In genomic region chr2:217960351-217960750, GRCh38 we compare ENCODE assay signal across 1 cellular context.
TF ChIP-seq lines count a peak whose summit lies in the region.

No MANE protein-coding gene starts in this region.

TF ChIP-seq in IMR-90, 13 proteins besides CTCF, POLR2A, EP300 and RAD21:
- no peak for TF ChIP-seq USF2 (IDR thresholded peaks at IDR 0.05; ENCODE audit: low read depth, low read length)
- TF ChIP-seq MXI1 (IDR thresholded peaks at IDR 0.05; ENCODE audit: borderline replicate concordance, low read depth, low read length) = no peak
- no peak for TF ChIP-seq CHD1 (IDR thresholded peaks at IDR 0.05; ENCODE audit: low read depth, low read length)
- TF ChIP-seq RCOR1 (IDR thresholded peaks at IDR 0.05; ENCODE audit: insufficient replicate concordance, low read length) = no peak
- no peak for TF ChIP-seq FOS (IDR thresholded peaks at IDR 0.05; ENCODE audit: low read depth, low read length)
- TF ChIP-seq MAZ (IDR thresholded peaks at IDR 0.05; ENCODE audit: borderline replicate concordance, low read depth, low read length) = no peak
- TF ChIP-seq, protein P1, sequence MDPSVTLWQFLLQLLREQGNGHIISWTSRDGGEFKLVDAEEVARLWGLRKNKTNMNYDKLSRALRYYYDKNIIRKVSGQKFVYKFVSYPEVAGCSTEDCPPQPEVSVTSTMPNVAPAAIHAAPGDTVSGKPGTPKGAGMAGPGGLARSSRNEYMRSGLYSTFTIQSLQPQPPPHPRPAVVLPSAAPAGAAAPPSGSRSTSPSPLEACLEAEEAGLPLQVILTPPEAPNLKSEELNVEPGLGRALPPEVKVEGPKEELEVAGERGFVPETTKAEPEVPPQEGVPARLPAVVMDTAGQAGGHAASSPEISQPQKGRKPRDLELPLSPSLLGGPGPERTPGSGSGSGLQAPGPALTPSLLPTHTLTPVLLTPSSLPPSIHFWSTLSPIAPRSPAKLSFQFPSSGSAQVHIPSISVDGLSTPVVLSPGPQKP (IDR thresholded peaks at IDR 0.05; ENCODE audit: borderline replicate concordance, low read depth, low read length) = no peak
- TF ChIP-seq SMC3 (IDR thresholded peaks at IDR 0.05; ENCODE audit: low read depth, low read length) = no peak
- no peak for TF ChIP-seq BHLHE40 (IDR thresholded peaks at IDR 0.05; ENCODE audit: low read depth, low read length)
- no peak for TF ChIP-seq MAFK (IDR thresholded peaks at IDR 0.05; ENCODE audit: low read depth, low read length)
- TF ChIP-seq CEBPB (IDR thresholded peaks at IDR 0.05; ENCODE audit: low read depth, low read length) = no peak
TF ChIP-seq in IMR-90: peak in this region for 0.
